In genomic region chr16:87950765-87951549, GRCh38 we compare ENCODE assay signal across 8 cellular contexts. TPM values are rescaled to one million over a fixed set of nuclear protein-coding genes. Genes with fewer than 3 reads are reported as not detected.
DNase-seq lines count a peak whose midpoint lies in the region; ATAC-seq and TF ChIP-seq lines count a peak whose summit lies in the region.

Gene BANP (plus strand): TSS chr16:87951434. CDS start chr16:87975116, 23,682 bp downstream.

- WGBS in suprapubic skin: under 1% methylated on average over 28 of the region's 73 CpGs

- peaks cover 36% of the 10 kb centered on the region for H3K4me1 ChIP-seq in suprapubic skin

- TF ChIP-seq POLR2A in GM10847 (IDR thresholded peaks at IDR 0.05; ENCODE audit: extremely low read depth, insufficient read length) (peak; percentile 19), suprapubic skin (IDR thresholded peaks at IDR 0.05) (no peak)

- TF ChIP-seq CTCF in suprapubic skin (IDR thresholded peaks at IDR 0.05): peak; percentile 20 to 31

- no peaks in the 10 kb centered on the region for H3K9me3 ChIP-seq in suprapubic skin

- no peaks in the 10 kb centered on the region for H3K27me3 ChIP-seq in suprapubic skin

- peak within 1 kb of the TSS; percentile 100 for H3K27ac Mint-ChIP-seq in activated naive CD4-positive, alpha-beta T cell treated with anti-CD3 and anti-CD28 coated beads, Interleukin-2, amount 50 U/mL, for 24 hours

- ATAC-seq in HG02610 (IDR thresholded peaks at IDR 0.05; ENCODE audit: unreplicated experiment): peak; percentile 84
- ATAC-seq in SK-N-SH treated with all-trans-retinoic acid at 6 μM for 48 hours: peak; percentile 100

- no peaks in the 10 kb centered on the region for H3K9me3 Mint-ChIP-seq in activated naive CD4-positive, alpha-beta T cell treated with anti-CD3 and anti-CD28 coated beads, Interleukin-2, amount 50 U/mL, for 24 hours

- TF ChIP-seq EP300 in suprapubic skin (IDR thresholded peaks at IDR 0.05): no peak

- no peaks in the 10 kb centered on the region for H3K27me3 Mint-ChIP-seq in activated naive CD4-positive, alpha-beta T cell treated with anti-CD3 and anti-CD28 coated beads, Interleukin-2, amount 50 U/mL, for 24 hours

- H3K4me1 Mint-ChIP-seq in activated naive CD4-positive, alpha-beta T cell treated with anti-CD3 and anti-CD28 coated beads, Interleukin-2, amount 50 U/mL, for 24 hours: peaks cover 37% of the 10 kb centered on the region

- H3K4me3 ChIP-seq in suprapubic skin: peak within 1 kb of the TSS; percentile 86

- H3K36me3 Mint-ChIP-seq in activated naive CD4-positive, alpha-beta T cell treated with anti-CD3 and anti-CD28 coated beads, Interleukin-2, amount 50 U/mL, for 24 hours: peaks cover 13% of the 10 kb centered on the region

- H3K27ac ChIP-seq in suprapubic skin: peak within 1 kb of the TSS; percentile 97

- peak within 1 kb of the TSS; percentile 99 for H3K4me3 Mint-ChIP-seq in activated naive CD4-positive, alpha-beta T cell treated with anti-CD3 and anti-CD28 coated beads, Interleukin-2, amount 50 U/mL, for 24 hours

- peak; percentile 98 for DNase-seq in NCI-H1092 (lab: John Stamatoyannopoulos, UW)
- peak; percentile 98 for DNase-seq in globus pallidus (ENCODE audit: low spot score)
- peak; percentile 81 to 100 (median 97) for DNase-seq in nucleus accumbens (lab: John Stamatoyannopoulos, UW)
- peak; percentile 98 to 99 for DNase-seq in suprapubic skin (ENCODE audit: low spot score in 2 of 2)

- no peaks in the 10 kb centered on the region for H3K36me3 ChIP-seq in suprapubic skin

TF ChIP-seq in SK-N-SH treated with all-trans-retinoic acid at 6 μM for 48 hours, 23 proteins besides CTCF, POLR2A, EP300 and RAD21:
- 0 out of 2 replicates have a peak, but pooled peaks have one; percentile 50 for TF ChIP-seq CSDC2 (CRISPR knock-in tag; IDR thresholded peaks at IDR 0.05)
- no peak for TF ChIP-seq PPARA (CRISPR knock-in tag; IDR thresholded peaks at IDR 0.05; ENCODE audit: borderline replicate concordance)
- no peak for TF ChIP-seq ZFP30 (CRISPR knock-in tag; IDR thresholded peaks at IDR 0.05)
- TF ChIP-seq GLIS3 (CRISPR knock-in tag; IDR thresholded peaks at IDR 0.05): no peak
- TF ChIP-seq ZNF70 (CRISPR knock-in tag; IDR thresholded peaks at IDR 0.05): 0 out of 2 replicates have a peak, but pooled peaks have one; percentile 26
- TF ChIP-seq TCF4 (CRISPR knock-in tag; IDR thresholded peaks at IDR 0.05; ENCODE audit: borderline replicate concordance): no peak
- TF ChIP-seq ESRRG (CRISPR knock-in tag; IDR thresholded peaks at IDR 0.05): no peak
- peak; percentile 42; the same call in 1 of the 2 replicates for TF ChIP-seq ZFP3 (CRISPR knock-in tag; IDR thresholded peaks at IDR 0.05)
- TF ChIP-seq TSHZ2 (CRISPR knock-in tag; IDR thresholded peaks at IDR 0.05): peak; percentile 76
- TF ChIP-seq ISL1 (CRISPR knock-in tag; IDR thresholded peaks at IDR 0.05): no peak
- TF ChIP-seq RARB (CRISPR knock-in tag; IDR thresholded peaks at IDR 0.05): no peak
- TF ChIP-seq POU6F1 (CRISPR knock-in tag; IDR thresholded peaks at IDR 0.05; ENCODE audit: borderline replicate concordance, low read depth): no peak
- no peak for TF ChIP-seq TOX (CRISPR knock-in tag; IDR thresholded peaks at IDR 0.05; ENCODE audit: borderline replicate concordance)
TF ChIP-seq in SK-N-SH treated with all-trans-retinoic acid at 6 μM for 48 hours: peak in this region for 4.

RNA-seq across cellular contexts. Expression of gene BANP, which starts in this region (rescaled TPM):
- total RNA-seq in suprapubic skin: 10 to 100 TPM; 24.9 to 40.1 (median 26.5) TPM

Comparison
In these comparisons a context has a peak if more than half of its experiments do, and no peak if none do; other contexts are left out.
1. Peak in every context shown above with its lines: DNase-seq, ATAC-seq, H3K4me3 ChIP-seq and H3K27ac ChIP-seq.